In genomic region chr10:119318411-119319160, GRCh38 we compare ENCODE assay signal across 20 cellular contexts.
DNase-seq lines count a peak whose midpoint lies in the region; ATAC-seq and TF ChIP-seq lines count a peak whose summit lies in the region.
"Had no signal": no experiment of that assay in that cellular context is flagged by ENCODE, and none has a peak within 500 bp of the region (broad histone marks: within the 10 kb centered on the region; RNA-seq: fewer than 3 reads in every experiment).

No MANE protein-coding gene starts in this region.

- peaks cover 12% of the 10 kb centered on the region for H3K9me3 Mint-ChIP-seq in GM23338
- H3K9me3 Mint-ChIP-seq in activated CD4-positive, alpha-beta memory T cell treated with anti-CD3 and anti-CD28 coated beads, Interleukin-2, amount 10 ng/mL, durations not matched to agents 7 days and 5 days = no peaks in the 10 kb centered on the region
- H3K9me3 Mint-ChIP-seq: activated T-cell treated with anti-CD3 and anti-CD28 coated beads, Interleukin-2, amount 50 U/mL, for 4 hours; CD4-positive, alpha-beta memory T cell; T-cell had no signal

- H3K27ac ChIP-seq in GM23338 (ENCODE audit: low read depth) (no peak overlapping the region), Panc1 (ENCODE audit: low read length) (peak overlapping the region; percentile 95), sigmoid colon (peak overlapping the region in 3 of 4 donors; percentile 17 to 91 (median 17))
- no peak overlapping the region for H3K27ac ChIP-seq in effector memory CD4-positive, alpha-beta T cell (ENCODE audit: insufficient read depth, low read length, poor library complexity, severe bottlenecking)
- H3K27ac ChIP-seq: KMS-11, left lung had no signal

- H3K4me1 ChIP-seq in GM23338 (ENCODE audit: insufficient read depth) (peaks cover 23% of the 10 kb centered on the region), Panc1 (ENCODE audit: control insufficient read depth, insufficient read depth, low read length) (peaks cover 72% of the 10 kb centered on the region), sigmoid colon (peaks cover 0 to 64% (median 55%) of the 10 kb centered on the region in 4 donors)
- H3K4me1 ChIP-seq in effector memory CD4-positive, alpha-beta T cell (ENCODE audit: control insufficient read depth, insufficient read depth, low read length, poor library complexity, severe bottlenecking) = peaks cover 23% of the 10 kb centered on the region

- CTCF ChIA-PET in Panc1 (lab: Charles Lee) = no interaction called here
- CTCF ChIA-PET in activated CD4-positive, alpha-beta memory T cell treated with anti-CD3 and anti-CD28 coated beads, Interleukin-2, amount 10 ng/mL, durations not matched to agents 7 days and 5 days (lab: Charles Lee) = interaction anchor here (0.6 kb wide), 1 partner anchor 109 kb away, joined by 3 read pairs; no protein-coding TSS in a partner anchor

- no peaks in the 10 kb centered on the region for H3K27me3 Mint-ChIP-seq in GM23338 (ENCODE audit: insufficient read depth, low read depth, poor library complexity)
- peaks cover 24% of the 10 kb centered on the region for H3K27me3 Mint-ChIP-seq in activated CD4-positive, alpha-beta memory T cell treated with anti-CD3 and anti-CD28 coated beads, Interleukin-2, amount 10 ng/mL, durations not matched to agents 7 days and 5 days
- H3K27me3 Mint-ChIP-seq: T-cell had no signal

- peak overlapping the region; percentile 7; the same call in 1 of the 2 replicates for H3K27ac Mint-ChIP-seq in GM23338
- H3K27ac Mint-ChIP-seq in activated CD4-positive, alpha-beta memory T cell treated with anti-CD3 and anti-CD28 coated beads, Interleukin-2, amount 10 ng/mL, durations not matched to agents 7 days and 5 days = no peak overlapping the region
- H3K27ac Mint-ChIP-seq: T-cell had no signal

- H3F3A ChIP-seq in GM23338 (replicated peaks; ENCODE audit: low read depth) = 0 out of 2 replicates have a peak, but pooled peaks cover 4% of the 10 kb centered on the region

- H3K36me3 ChIP-seq in GM23338 (ENCODE audit: insufficient read depth) (no peaks in the 10 kb centered on the region), Panc1 (ENCODE audit: control insufficient read depth, insufficient read depth, low read length) (no peaks in the 10 kb centered on the region), sigmoid colon (no peaks in the 10 kb centered on the region)
- H3K36me3 ChIP-seq in effector memory CD4-positive, alpha-beta T cell (ENCODE audit: control insufficient read depth, insufficient read depth, low read length) = no peaks in the 10 kb centered on the region
- H3K36me3 ChIP-seq: heart left ventricle, left lung had no signal

- H3K9me2 ChIP-seq in GM23338 (ENCODE audit: insufficient read depth) = no peaks in the 10 kb centered on the region

- H3K27me3 ChIP-seq in GM23338 (ENCODE audit: insufficient read depth) (no peaks in the 10 kb centered on the region), Panc1 (ENCODE audit: control insufficient read depth, insufficient read depth, low read length) (no peaks in the 10 kb centered on the region), sigmoid colon (no peaks in the 10 kb centered on the region)
- no peaks in the 10 kb centered on the region for H3K27me3 ChIP-seq in effector memory CD4-positive, alpha-beta T cell (replicated peaks; ENCODE audit: control insufficient read depth, insufficient read depth, low read length, poor library complexity, severe bottlenecking)
- H3K27me3 ChIP-seq: heart left ventricle, left lung had no signal

- H3K79me2 ChIP-seq in GM23338 (replicated peaks; ENCODE audit: insufficient read depth) = no peaks in the 10 kb centered on the region

- ATAC-seq in GM23338 (peak; percentile 12), Panc1 (no peak), GM19023 (IDR thresholded peaks at IDR 0.05; ENCODE audit: unreplicated experiment) (no peak)
- ATAC-seq: activated T-cell treated with anti-CD3 and anti-CD28 coated beads, Interleukin-2, amount 50 U/mL, for 4 hours; left lung; mucosa of descending colon; T-cell had no signal

- H3K4me1 Mint-ChIP-seq in GM23338 = peaks cover 40% of the 10 kb centered on the region
- H3K4me1 Mint-ChIP-seq in activated CD4-positive, alpha-beta memory T cell treated with anti-CD3 and anti-CD28 coated beads, Interleukin-2, amount 10 ng/mL, durations not matched to agents 7 days and 5 days = peaks cover 35% of the 10 kb centered on the region

- DNase-seq in GM23338 (ENCODE audit: low spot score) = no peak
- DNase-seq in Panc1 (ENCODE audit: low read depth, low spot score) = no peak
- DNase-seq in left kidney (ENCODE audit: low read depth, low spot score) = peak; percentile 31
- DNase-seq in sigmoid colon = no peak
- DNase-seq in activated CD4-positive, alpha-beta memory T cell treated with anti-CD3 and anti-CD28 coated beads, Interleukin-2, amount 10 ng/mL, durations not matched to agents 7 days and 5 days = no peak
- no peak for DNase-seq in effector memory CD4-positive, alpha-beta T cell
- DNase-seq: activated naive CD4-positive, alpha-beta T cell; activated T-cell treated with anti-CD3 and anti-CD28 coated beads, Interleukin-2, amount 50 U/mL, for 4 hours; CD4-positive, alpha-beta memory T cell; HCEC 1CT; left lung; mucosa of descending colon; NCI-H2171 treated with DMSO at 0.1 percent for 48 hours; NCI-H526 treated with DMSO at 0.1 percent for 48 hours; retina; SIG-M5; T-cell had no signal

- no peak for TF ChIP-seq POLR2A in sigmoid colon (IDR thresholded peaks at IDR 0.05)

- no peak overlapping the region for H2AFZ ChIP-seq in GM23338

- POLR2A ChIA-PET in Panc1 (lab: Charles Lee) = interaction anchor here (0.6 kb wide), 1 partner anchor 244 kb away, joined by 7 read pairs; no protein-coding TSS in a partner anchor
- POLR2A ChIA-PET in activated CD4-positive, alpha-beta memory T cell treated with anti-CD3 and anti-CD28 coated beads, Interleukin-2, amount 10 ng/mL, durations not matched to agents 7 days and 5 days (lab: Charles Lee) = interaction anchor here (1.5 kb wide), 1 partner anchor 17 kb away, joined by 5 read pairs; no protein-coding TSS in a partner anchor

- peaks cover 3% of the 10 kb centered on the region; the same call in 2 of the 3 replicates for H3K36me3 Mint-ChIP-seq in GM23338 (ENCODE audit: low read depth)
- H3K36me3 Mint-ChIP-seq in activated CD4-positive, alpha-beta memory T cell treated with anti-CD3 and anti-CD28 coated beads, Interleukin-2, amount 10 ng/mL, durations not matched to agents 7 days and 5 days (ENCODE audit: low read depth) = peaks cover 2% of the 10 kb centered on the region

- no peak overlapping the region for H3K4me3 ChIP-seq in GM23338
- no peak overlapping the region for H3K4me3 ChIP-seq in Panc1 (ENCODE audit: low read depth in 2 of 2, low read length in 2 of 2)
- no peak overlapping the region for H3K4me3 ChIP-seq in sigmoid colon
- no peak overlapping the region for H3K4me3 ChIP-seq in effector memory CD4-positive, alpha-beta T cell (ENCODE audit: insufficient read depth, low read depth, low read length, poor library complexity, severe bottlenecking)
- H3K4me3 ChIP-seq: heart left ventricle, left lung, mucosa of descending colon had no signal

- intact Hi-C loops in Panc1 (cut with micrococcal nuclease; ENCODE audit: unreplicated experiment) = no loop called here
- intact Hi-C loops in sigmoid colon (cut with DNase I) = no loop called here

- no peak for TF ChIP-seq CTCF in GM23338 (conservative IDR thresholded peaks at IDR 0.05; ENCODE audit: low read depth in 2 of 2)
- no peak for TF ChIP-seq CTCF in Panc1 (IDR thresholded peaks at IDR 0.05)
- TF ChIP-seq CTCF in sigmoid colon (IDR thresholded peaks at IDR 0.05) = no peak

- peak overlapping the region; percentile 53; the same call in 1 of the 2 replicates for H3K4me2 ChIP-seq in GM23338
- H3K4me2 ChIP-seq: KMS-11 had no signal

- 61 to 72% methylated on average over 11 of the region's 11 CpGs for WGBS in sigmoid colon, 2 donors

- BruUV-seq in Panc1 (replicated peaks; lab: Mats Ljungman, UMichigan) = no TSS peak

- no peak overlapping the region for H3K4me3 Mint-ChIP-seq in GM23338
- H3K4me3 Mint-ChIP-seq in activated CD4-positive, alpha-beta memory T cell treated with anti-CD3 and anti-CD28 coated beads, Interleukin-2, amount 10 ng/mL, durations not matched to agents 7 days and 5 days = no peak overlapping the region
- H3K4me3 Mint-ChIP-seq: activated T-cell treated with anti-CD3 and anti-CD28 coated beads, Interleukin-2, amount 50 U/mL, for 4 hours; CD4-positive, alpha-beta memory T cell; T-cell had no signal

- TF ChIP-seq EP300 in sigmoid colon (IDR thresholded peaks at IDR 0.05) = no peak

- H3K9me3 ChIP-seq in Panc1 (ENCODE audit: control insufficient read depth, insufficient read depth, low read depth, low read length) = no peaks in the 10 kb centered on the region
- no peaks in the 10 kb centered on the region for H3K9me3 ChIP-seq in sigmoid colon
- H3K9me3 ChIP-seq in effector memory CD4-positive, alpha-beta T cell (ENCODE audit: control insufficient read depth, low read length) = no peaks in the 10 kb centered on the region
- H3K9me3 ChIP-seq: left lung, mucosa of descending colon had no signal

- H4K20me1 ChIP-seq in GM23338 (replicated peaks; ENCODE audit: insufficient read depth) = no peaks in the 10 kb centered on the region

- in situ Hi-C loops in Panc1 (cut with HindIII; ENCODE audit: low pct_unique_long_range_greater_than_20kb, low sequenced_read_pairs) = no loop called here

TF ChIP-seq in GM23338, 12 proteins besides CTCF, POLR2A, EP300 and RAD21 (continues in another document):
- no peak for TF ChIP-seq POLR2AphosphoS5 (IDR thresholded peaks at IDR 0.05; ENCODE audit: low read depth)
- TF ChIP-seq NANOG (IDR thresholded peaks at IDR 0.05; ENCODE audit: borderline replicate concordance) = no peak

Comparison
In these comparisons a context has a peak if more than half of its experiments do, and no peak if none do; other contexts are left out.
1. H3K27ac ChIP-seq: peak in Panc1 (single experiment) and sigmoid colon (3 of 4); none in GM23338 (single experiment) and effector memory CD4-positive, alpha-beta T cell (single experiment).